1 cellular context compared by ENCODE assay signal in genomic region chr1:231558711-231559205, GRCh38.
TF ChIP-seq lines count a peak whose summit lies in the region.

No MANE protein-coding gene starts in this region.

TF ChIP-seq in A549, 52 proteins besides CTCF, POLR2A, EP300 and RAD21 (continued from another document):
- no peak for TF ChIP-seq POLR2AphosphoS2 (conservative IDR thresholded peaks at IDR 0.05; ENCODE audit: low read length)
- TF ChIP-seq HEYL (CRISPR knock-in tag; IDR thresholded peaks at IDR 0.05), result no peak
- no peak for TF ChIP-seq TFCP2L1 (CRISPR knock-in tag; IDR thresholded peaks at IDR 0.05)
- TF ChIP-seq SMC3 (IDR thresholded peaks at IDR 0.05), result no peak
- no peak for TF ChIP-seq EHF (CRISPR knock-in tag; IDR thresholded peaks at IDR 0.05)
- TF ChIP-seq HOXB5 (CRISPR knock-in tag; IDR thresholded peaks at IDR 0.05), result no peak
- no peak for TF ChIP-seq RARB (CRISPR knock-in tag; IDR thresholded peaks at IDR 0.05)
- TF ChIP-seq CBX2 (IDR thresholded peaks at IDR 0.05; ENCODE audit: borderline replicate concordance, low read depth), result no peak
